1 cellular context compared by ENCODE assay signal in the genomic region with DNA sequence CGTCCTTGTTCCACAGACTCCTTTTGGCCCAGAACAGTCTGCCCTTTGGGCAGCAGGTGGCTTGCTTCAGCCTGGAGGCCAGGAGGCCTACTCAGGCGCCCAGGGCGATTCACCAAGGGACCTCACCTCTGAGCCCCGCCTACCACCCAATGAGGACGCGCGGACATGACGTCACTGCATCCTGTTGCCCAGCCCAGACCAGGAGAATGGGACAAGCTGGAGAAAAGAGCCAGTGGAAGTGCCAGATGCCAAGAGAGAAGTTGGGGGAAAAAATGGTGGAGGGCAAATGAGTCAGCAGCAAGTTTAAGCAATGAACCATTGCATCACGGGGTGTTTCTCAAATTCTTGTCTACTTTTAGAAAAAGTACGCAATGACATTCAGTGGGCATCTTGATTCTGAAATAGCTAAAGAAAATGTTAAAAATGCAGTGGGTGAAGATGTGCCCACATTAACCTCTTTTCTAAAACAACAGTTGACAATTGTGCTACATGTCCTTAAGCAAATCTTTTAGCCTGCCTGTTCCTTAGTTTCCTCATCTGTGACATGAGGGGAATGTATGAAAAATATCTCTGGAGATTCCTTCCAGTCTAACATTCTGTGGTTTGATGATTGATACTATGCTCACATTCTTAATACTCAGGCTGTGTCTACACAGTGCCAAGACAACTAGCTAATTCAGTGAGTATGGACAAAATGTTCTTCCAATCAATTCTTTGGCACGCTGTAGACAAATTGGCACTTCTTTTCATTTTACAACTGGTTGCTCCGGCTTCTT.
TF ChIP-seq lines count a peak whose summit lies in the region.

No MANE protein-coding gene starts in this region.

TF ChIP-seq in HepG2, 621 proteins besides CTCF, POLR2A, EP300 and RAD21 (continued from another document):
- TF ChIP-seq EZH2 (conservative IDR thresholded peaks at IDR 0.05; ENCODE audit: low read depth, low read length), result no peak
- TF ChIP-seq ZNF615 (CRISPR knock-in tag; IDR thresholded peaks at IDR 0.05; ENCODE audit: borderline replicate concordance), result no peak
TF ChIP-seq in HepG2: peak in this region for 2.
